In genomic region chr10:128576916-128577670, GRCh38 we compare ENCODE assay signal across 27 cellular contexts.
DNase-seq lines count a peak whose midpoint lies in the region; ATAC-seq and TF ChIP-seq lines count a peak whose summit lies in the region.
"Had no signal": no experiment of that assay in that cellular context is flagged by ENCODE, and none has a peak within 500 bp of the region (broad histone marks: within the 10 kb centered on the region; RNA-seq: fewer than 3 reads in every experiment).

No MANE protein-coding gene starts in this region.

- H3K9me2 ChIP-seq in GM23338 (ENCODE audit: insufficient read depth): peaks cover 17% of the 10 kb centered on the region

- ATAC-seq in GM23338 (peak; percentile 66), esophagus mucosa (no peak), GM21786 (IDR thresholded peaks at IDR 0.05; ENCODE audit: unreplicated experiment) (no peak)
- ATAC-seq: A549; activated CD8-positive, alpha-beta T cell treated with anti-CD3 and anti-CD28 coated beads, Interleukin-2, amount 10 ng/mL, durations not matched to agents 7 days and 5 days; left cardiac atrium; right lobe of liver; stimulated activated memory B cell treated with anti-CD40 and anti-IgM and Interleukin-4, amounts not matched to agents 10 μg/mL and 1 μg/mL and 100 μg/mL, for 72 hours had no signal

- H3K4me3 Mint-ChIP-seq in GM23338 (no peak overlapping the region), nephron (no peak overlapping the region)
- H3K4me3 Mint-ChIP-seq: activated CD8-positive, alpha-beta T cell treated with anti-CD3 and anti-CD28 coated beads, Interleukin-2, amount 10 ng/mL, durations not matched to agents 7 days and 5 days; activated naive CD8-positive, alpha-beta T cell; stimulated activated memory B cell treated with anti-CD40 and anti-IgM and Interleukin-4, amounts not matched to agents 10 μg/mL and 1 μg/mL and 100 μg/mL, for 72 hours had no signal

- H3K27ac ChIP-seq in GM23338 (ENCODE audit: low read depth): peak overlapping the region; percentile 28; the same call in 1 of the 2 replicates
- H3K27ac ChIP-seq: A549, ascending aorta, neutrophil, right lobe of liver, vagina had no signal

- H3K4me1 Mint-ChIP-seq in GM23338 (peaks cover 62% of the 10 kb centered on the region), nephron (peaks cover 67% of the 10 kb centered on the region)
- H3K4me1 Mint-ChIP-seq: stimulated activated memory B cell treated with anti-CD40 and anti-IgM and Interleukin-4, amounts not matched to agents 10 μg/mL and 1 μg/mL and 100 μg/mL, for 72 hours had no signal

- TF ChIP-seq CTCF in GM23338 (conservative IDR thresholded peaks at IDR 0.05; ENCODE audit: low read depth in 2 of 2) (peak in 1 of 2 experiments; percentile 28; a peak in 2 of 4 replicates), fibroblast of the aortic adventitia (IDR thresholded peaks at IDR 0.05; ENCODE audit: insufficient read depth, low read length) (no peak), nephron (IDR thresholded peaks at IDR 0.05; ENCODE audit: unreplicated experiment in 3 of 3) (no peak), GM10266 (IDR thresholded peaks at IDR 0.05; ENCODE audit: control insufficient read depth, insufficient read depth, low read depth, missing control alignments) (no peak)

- peaks cover 9% of the 10 kb centered on the region; the same call in 2 of the 3 replicates for H3K9me3 Mint-ChIP-seq in GM23338
- H3K9me3 Mint-ChIP-seq in nephron: no peaks in the 10 kb centered on the region
- H3K9me3 Mint-ChIP-seq: stimulated activated memory B cell treated with anti-CD40 and anti-IgM and Interleukin-4, amounts not matched to agents 10 μg/mL and 1 μg/mL and 100 μg/mL, for 72 hours had no signal

- no peaks in the 10 kb centered on the region for H3K27me3 ChIP-seq in GM23338 (ENCODE audit: insufficient read depth)
- H3K27me3 ChIP-seq: ascending aorta, BE2C, neutrophil, vagina had no signal

- H3K27ac Mint-ChIP-seq in GM23338: peak overlapping the region; percentile 97
- H3K27ac Mint-ChIP-seq in nephron: peak overlapping the region in 2 of 3 experiments; percentile 35 to 90
- H3K27ac Mint-ChIP-seq: activated CD8-positive, alpha-beta T cell treated with anti-CD3 and anti-CD28 coated beads, Interleukin-2, amount 10 ng/mL, durations not matched to agents 7 days and 5 days; activated naive CD8-positive, alpha-beta T cell; stimulated activated memory B cell treated with anti-CD40 and anti-IgM and Interleukin-4, amounts not matched to agents 10 μg/mL and 1 μg/mL and 100 μg/mL, for 72 hours had no signal

- peaks cover 23% of the 10 kb centered on the region for H3K4me1 ChIP-seq in GM23338 (ENCODE audit: insufficient read depth)
- H3K4me1 ChIP-seq: A549, ascending aorta, right lobe of liver, vagina had no signal

- DNase-seq in GM23338 (ENCODE audit: low spot score): peak; percentile 46
- peak; percentile 1 for DNase-seq in RPMI7951 (ENCODE audit: low read depth)
- peak; percentile 11 for DNase-seq in fibroblast of the aortic adventitia (ENCODE audit: low read depth)
- DNase-seq in MV-4-11 (lab: John Stamatoyannopoulos, UW): no peak
- DNase-seq in GM10266 (ENCODE audit: extremely low spot score): no peak
- DNase-seq: activated CD4-positive, CD25-positive, alpha-beta regulatory T cell treated with anti-CD3 and anti-CD28 coated beads, Interleukin-2, amount 50 U/mL, for 72 hours; activated CD8-positive, alpha-beta T cell treated with anti-CD3 and anti-CD28 coated beads, Interleukin-2, amount 10 ng/mL, durations not matched to agents 7 days and 5 days; BE2C; central memory CD4-positive, alpha-beta T cell; GOT3; left cardiac atrium; MM.1S; NCI-H1436; NCI-H2081 treated with DMSO at 0.1 percent for 48 hours; NCI-H345; right lobe of liver; RPMI8226; stimulated activated CD4-positive, alpha-beta T cell treated with anti-CD3 and anti-CD28 coated beads, Interleukin-4, amount 100 ng/mL, for 4 hours had no signal

- H3K27me3 Mint-ChIP-seq in GM23338 (ENCODE audit: insufficient read depth, low read depth, poor library complexity) (peaks cover 22% of the 10 kb centered on the region), nephron (ENCODE audit: low read depth) (peaks cover 8% of the 10 kb centered on the region)
- H3K27me3 Mint-ChIP-seq: stimulated activated memory B cell treated with anti-CD40 and anti-IgM and Interleukin-4, amounts not matched to agents 10 μg/mL and 1 μg/mL and 100 μg/mL, for 72 hours had no signal

- no peak overlapping the region for H2AFZ ChIP-seq in GM23338

- H3K36me3 ChIP-seq in GM23338 (ENCODE audit: insufficient read depth): no peaks in the 10 kb centered on the region
- H3K36me3 ChIP-seq: ascending aorta, BE2C, neutrophil, right lobe of liver, vagina had no signal

- H4K20me1 ChIP-seq in GM23338 (replicated peaks; ENCODE audit: insufficient read depth): no peaks in the 10 kb centered on the region

- H3K36me3 Mint-ChIP-seq in GM23338 (ENCODE audit: low read depth): peaks cover 14% of the 10 kb centered on the region; the same call in 2 of the 3 replicates
- H3K36me3 Mint-ChIP-seq in nephron (ENCODE audit: low read depth): no peaks in the 10 kb centered on the region
- H3K36me3 Mint-ChIP-seq: activated naive CD8-positive, alpha-beta T cell; stimulated activated memory B cell treated with anti-CD40 and anti-IgM and Interleukin-4, amounts not matched to agents 10 μg/mL and 1 μg/mL and 100 μg/mL, for 72 hours had no signal

- H3K4me3 ChIP-seq in GM23338 (no peak overlapping the region), fibroblast of the aortic adventitia (ENCODE audit: low read depth, low read length) (no peak overlapping the region)
- H3K4me3 ChIP-seq: A549, ascending aorta, right lobe of liver, vagina had no signal

- no peaks in the 10 kb centered on the region for H3K79me2 ChIP-seq in GM23338 (replicated peaks; ENCODE audit: insufficient read depth)

- H3K4me2 ChIP-seq in GM23338: no peak overlapping the region
- H3K4me2 ChIP-seq: A549 had no signal

- H3F3A ChIP-seq in GM23338 (replicated peaks; ENCODE audit: low read depth): no peaks in the 10 kb centered on the region

TF ChIP-seq in GM23338, 12 proteins besides CTCF, POLR2A, EP300 and RAD21:
- TF ChIP-seq, protein P1, sequence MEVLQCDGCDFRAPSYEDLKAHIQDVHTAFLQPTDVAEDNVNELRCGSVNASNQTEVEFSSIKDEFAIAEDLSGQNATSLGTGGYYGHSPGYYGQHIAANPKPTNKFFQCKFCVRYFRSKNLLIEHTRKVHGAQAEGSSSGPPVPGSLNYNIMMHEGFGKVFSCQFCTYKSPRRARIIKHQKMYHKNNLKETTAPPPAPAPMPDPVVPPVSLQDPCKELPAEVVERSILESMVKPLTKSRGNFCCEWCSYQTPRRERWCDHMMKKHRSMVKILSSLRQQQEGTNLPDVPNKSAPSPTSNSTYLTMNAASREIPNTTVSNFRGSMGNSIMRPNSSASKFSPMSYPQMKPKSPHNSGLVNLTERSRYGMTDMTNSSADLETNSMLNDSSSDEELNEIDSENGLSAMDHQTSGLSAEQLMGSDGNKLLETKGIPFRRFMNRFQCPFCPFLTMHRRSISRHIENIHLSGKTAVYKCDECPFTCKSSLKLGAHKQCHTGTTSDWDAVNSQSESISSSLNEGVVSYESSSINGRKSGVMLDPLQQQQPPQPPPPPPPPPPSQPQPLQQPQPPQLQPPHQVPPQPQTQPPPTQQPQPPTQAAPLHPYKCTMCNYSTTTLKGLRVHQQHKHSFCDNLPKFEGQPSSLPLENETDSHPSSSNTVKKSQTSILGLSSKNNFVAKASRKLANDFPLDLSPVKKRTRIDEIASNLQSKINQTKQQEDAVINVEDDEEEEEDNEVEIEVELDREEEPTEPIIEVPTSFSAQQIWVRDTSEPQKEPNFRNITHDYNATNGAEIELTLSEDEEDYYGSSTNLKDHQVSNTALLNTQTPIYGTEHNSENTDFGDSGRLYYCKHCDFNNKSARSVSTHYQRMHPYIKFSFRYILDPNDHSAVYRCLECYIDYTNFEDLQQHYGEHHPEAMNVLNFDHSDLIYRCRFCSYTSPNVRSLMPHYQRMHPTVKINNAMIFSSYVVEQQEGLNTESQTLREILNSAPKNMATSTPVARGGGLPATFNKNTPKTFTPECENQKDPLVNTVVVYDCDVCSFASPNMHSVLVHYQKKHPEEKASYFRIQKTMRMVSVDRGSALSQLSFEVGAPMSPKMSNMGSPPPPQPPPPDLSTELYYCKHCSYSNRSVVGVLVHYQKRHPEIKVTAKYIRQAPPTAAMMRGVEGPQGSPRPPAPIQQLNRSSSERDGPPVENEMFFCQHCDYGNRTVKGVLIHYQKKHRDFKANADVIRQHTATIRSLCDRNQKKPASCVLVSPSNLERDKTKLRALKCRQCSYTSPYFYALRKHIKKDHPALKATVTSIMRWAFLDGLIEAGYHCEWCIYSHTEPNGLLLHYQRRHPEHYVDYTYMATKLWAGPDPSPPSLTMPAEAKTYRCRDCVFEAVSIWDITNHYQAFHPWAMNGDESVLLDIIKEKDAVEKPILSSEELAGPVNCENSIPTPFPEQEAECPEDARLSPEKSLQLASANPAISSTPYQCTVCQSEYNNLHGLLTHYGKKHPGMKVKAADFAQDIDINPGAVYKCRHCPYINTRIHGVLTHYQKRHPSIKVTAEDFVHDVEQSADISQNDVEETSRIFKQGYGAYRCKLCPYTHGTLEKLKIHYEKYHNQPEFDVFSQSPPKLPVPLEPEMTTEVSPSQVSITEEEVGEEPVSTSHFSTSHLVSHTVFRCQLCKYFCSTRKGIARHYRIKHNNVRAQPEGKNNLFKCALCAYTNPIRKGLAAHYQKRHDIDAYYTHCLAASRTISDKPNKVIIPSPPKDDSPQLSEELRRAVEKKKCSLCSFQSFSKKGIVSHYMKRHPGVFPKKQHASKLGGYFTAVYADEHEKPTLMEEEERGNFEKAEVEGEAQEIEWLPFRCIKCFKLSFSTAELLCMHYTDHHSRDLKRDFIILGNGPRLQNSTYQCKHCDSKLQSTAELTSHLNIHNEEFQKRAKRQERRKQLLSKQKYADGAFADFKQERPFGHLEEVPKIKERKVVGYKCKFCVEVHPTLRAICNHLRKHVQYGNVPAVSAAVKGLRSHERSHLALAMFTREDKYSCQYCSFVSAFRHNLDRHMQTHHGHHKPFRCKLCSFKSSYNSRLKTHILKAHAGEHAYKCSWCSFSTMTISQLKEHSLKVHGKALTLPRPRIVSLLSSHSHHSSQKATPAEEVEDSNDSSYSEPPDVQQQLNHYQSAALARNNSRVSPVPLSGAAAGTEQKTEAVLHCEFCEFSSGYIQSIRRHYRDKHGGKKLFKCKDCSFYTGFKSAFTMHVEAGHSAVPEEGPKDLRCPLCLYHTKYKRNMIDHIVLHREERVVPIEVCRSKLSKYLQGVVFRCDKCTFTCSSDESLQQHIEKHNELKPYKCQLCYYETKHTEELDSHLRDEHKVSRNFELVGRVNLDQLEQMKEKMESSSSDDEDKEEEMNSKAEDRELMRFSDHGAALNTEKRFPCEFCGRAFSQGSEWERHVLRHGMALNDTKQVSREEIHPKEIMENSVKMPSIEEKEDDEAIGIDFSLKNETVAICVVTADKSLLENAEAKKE (CRISPR knock-in tag; IDR thresholded peaks at IDR 0.05): 0 out of 2 replicates have a peak, but pooled peaks have one; percentile 53
- TF ChIP-seq POLR2AphosphoS5 (IDR thresholded peaks at IDR 0.05; ENCODE audit: low read depth): no peak

Comparison
In these comparisons a context has a peak if more than half of its experiments do, and no peak if none do; other contexts are left out.
1. DNase-seq: peak in GM23338 (single experiment), RPMI7951 (single experiment) and fibroblast of the aortic adventitia (single experiment); none in MV-4-11 (single experiment) and GM10266 (single experiment).